Comparison of ENCODE assay signal across 8 cellular contexts in the genomic region with DNA sequence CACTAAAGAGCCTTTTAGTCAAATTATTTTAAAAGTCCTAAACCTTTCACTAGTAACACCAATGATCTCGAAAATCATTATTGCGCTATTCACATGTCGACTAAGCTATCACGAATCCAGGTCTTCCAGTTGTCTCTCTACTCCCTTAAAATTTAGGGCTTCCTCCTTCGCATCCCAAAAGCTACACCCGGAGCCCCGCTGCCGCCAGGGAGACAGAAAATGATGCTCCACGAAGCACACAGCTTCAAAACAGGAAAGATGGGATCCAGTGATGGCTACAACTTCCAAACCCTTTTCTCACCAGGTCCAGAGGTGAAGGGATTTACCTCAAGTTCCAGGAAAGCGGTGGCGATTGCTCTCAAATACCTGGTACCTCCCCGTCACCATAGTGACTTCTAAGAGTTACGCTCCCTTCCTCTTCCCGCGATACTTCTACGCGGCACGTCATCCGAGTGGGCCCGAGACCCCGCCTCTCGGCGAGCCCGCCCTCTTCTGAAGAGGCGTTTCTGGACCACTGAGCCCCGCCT. TPM values are rescaled to one million over a fixed set of nuclear protein-coding genes. Genes with fewer than 3 reads are reported as not detected.
DNase-seq lines count a peak whose midpoint lies in the region; ATAC-seq and TF ChIP-seq lines count a peak whose summit lies in the region.

A gene (minus strand): TSS at position 406 of the 527 bp plus-strand sequence. CDS start 14,625 bp downstream, outside the sequence.

- peak; percentile 84 for DNase-seq in NCI-H226
- DNase-seq in WTC11 (ENCODE audit: low spot score): peak; percentile 96
- peak; percentile 98 for DNase-seq in cardiac fibroblast (ENCODE audit: low read depth in 2 of 2)
- DNase-seq in iPS-NIHi11 (ENCODE audit: low spot score): peak; percentile 93
- DNase-seq in smooth muscle cell (lab: John Stamatoyannopoulos, UW; ENCODE audit: unreplicated experiment): peak; percentile 76

- peak within 1 kb of the TSS; percentile 86 for H3K9ac ChIP-seq in smooth muscle cell (ENCODE audit: low read depth)

- peaks cover 8% of the 10 kb centered on the region; the same call in 1 of the 2 replicates for H3K27me3 Mint-ChIP-seq in WTC11 (ENCODE audit: low read depth)

- POLR2A ChIA-PET in WTC11 (lab: Charles Lee): interaction anchor here (2.3 kb wide), 1 partner anchor 51 kb away, joined by 25 read pairs; a partner anchor contains a TSS

- peaks cover 29% of the 10 kb centered on the region for H4K20me1 ChIP-seq in smooth muscle cell (ENCODE audit: low read depth)

- CTCF ChIA-PET in WTC11 (lab: Charles Lee): interaction anchor here (1.1 kb wide), 1 partner anchor 366 kb away, joined by 3 read pairs; no protein-coding TSS in a partner anchor

- peaks cover 7% of the 10 kb centered on the region for H3K36me3 Mint-ChIP-seq in WTC11

- under 1% methylated on average over 26 of the region's 26 CpGs for WGBS in smooth muscle cell (ENCODE audit: low lambda C conversion rate)

- H3F3A ChIP-seq in smooth muscle cell (ENCODE audit: low read depth): peaks cover 7% of the 10 kb centered on the region

- peak within 1 kb of the TSS; percentile 99 for H3K27ac Mint-ChIP-seq in WTC11

- H3K36me3 ChIP-seq in ACC112 (ENCODE audit: insufficient read depth, low read length): peaks cover 10% of the 10 kb centered on the region; the same call in 1 of the 2 replicates
- no peaks in the 10 kb centered on the region for H3K36me3 ChIP-seq in smooth muscle cell (ENCODE audit: low read depth)

- no peaks in the 10 kb centered on the region for H3K27me3 ChIP-seq in ACC112 (ENCODE audit: insufficient read depth, low read length)
- H3K27me3 ChIP-seq in smooth muscle cell (ENCODE audit: low read depth): no peaks in the 10 kb centered on the region

- H3K4me1 ChIP-seq in ACC112 (ENCODE audit: control insufficient read depth, insufficient read depth, low read length, unreplicated experiment) (peaks cover 40% of the 10 kb centered on the region), smooth muscle cell (ENCODE audit: low read depth) (peaks cover 39% of the 10 kb centered on the region)

- TF ChIP-seq CTCF in WTC11 (IDR thresholded peaks at IDR 0.05) (no peak), cardiac fibroblast (IDR thresholded peaks at IDR 0.05; ENCODE audit: low read depth, low read length) (peak; percentile 17), smooth muscle cell (IDR thresholded peaks at IDR 0.05; ENCODE audit: borderline replicate concordance, insufficient read depth, poor library complexity, severe bottlenecking) (no peak)

- peaks cover 84% of the 10 kb centered on the region for H3K79me2 ChIP-seq in ACC112 (ENCODE audit: control insufficient read depth, insufficient read depth, low read length, unreplicated experiment)
- peaks cover 90% of the 10 kb centered on the region for H3K79me2 ChIP-seq in smooth muscle cell (ENCODE audit: low read depth)

- H3K9me3 ChIP-seq in smooth muscle cell (replicated peaks; ENCODE audit: low read depth): no peaks in the 10 kb centered on the region

- peak within 1 kb of the TSS; percentile 98 for H2AFZ ChIP-seq in ACC112 (ENCODE audit: low read length, unreplicated experiment)
- peak within 1 kb of the TSS; percentile 96 for H2AFZ ChIP-seq in smooth muscle cell (ENCODE audit: low read depth)

- peak within 1 kb of the TSS; percentile 99 for H3K4me3 Mint-ChIP-seq in WTC11

- H3K4me3 ChIP-seq in ACC112 (ENCODE audit: low read depth, low read length) (peak within 1 kb of the TSS; percentile 92), cardiac fibroblast (replicated peaks in 1 of 2; ENCODE audit: low read depth in 2 of 2, low read length in 2 of 2) (peak within 1 kb of the TSS; percentile 61 to 89), smooth muscle cell (peak within 1 kb of the TSS; percentile 78)

- ATAC-seq in GM18873 (IDR thresholded peaks at IDR 0.05; ENCODE audit: low FRiP score, unreplicated experiment) (peak; percentile 95), HG03175 (IDR thresholded peaks at IDR 0.05; ENCODE audit: unreplicated experiment) (peak; percentile 94), WTC11 (peak; percentile 96)

- H3K27ac ChIP-seq in ACC112 (ENCODE audit: low read depth, low read length): peak within 1 kb of the TSS; percentile 87
- H3K27ac ChIP-seq in smooth muscle cell (ENCODE audit: low read depth): peak within 1 kb of the TSS; percentile 87

- H3K4me1 Mint-ChIP-seq in WTC11: peaks cover 33% of the 10 kb centered on the region

- peak within 1 kb of the TSS; percentile 87 for H3K4me2 ChIP-seq in smooth muscle cell

- H3K9me3 Mint-ChIP-seq in WTC11: no peaks in the 10 kb centered on the region

TF ChIP-seq in WTC11, 78 proteins besides CTCF, POLR2A, EP300 and RAD21:
- TF ChIP-seq, protein P1, sequence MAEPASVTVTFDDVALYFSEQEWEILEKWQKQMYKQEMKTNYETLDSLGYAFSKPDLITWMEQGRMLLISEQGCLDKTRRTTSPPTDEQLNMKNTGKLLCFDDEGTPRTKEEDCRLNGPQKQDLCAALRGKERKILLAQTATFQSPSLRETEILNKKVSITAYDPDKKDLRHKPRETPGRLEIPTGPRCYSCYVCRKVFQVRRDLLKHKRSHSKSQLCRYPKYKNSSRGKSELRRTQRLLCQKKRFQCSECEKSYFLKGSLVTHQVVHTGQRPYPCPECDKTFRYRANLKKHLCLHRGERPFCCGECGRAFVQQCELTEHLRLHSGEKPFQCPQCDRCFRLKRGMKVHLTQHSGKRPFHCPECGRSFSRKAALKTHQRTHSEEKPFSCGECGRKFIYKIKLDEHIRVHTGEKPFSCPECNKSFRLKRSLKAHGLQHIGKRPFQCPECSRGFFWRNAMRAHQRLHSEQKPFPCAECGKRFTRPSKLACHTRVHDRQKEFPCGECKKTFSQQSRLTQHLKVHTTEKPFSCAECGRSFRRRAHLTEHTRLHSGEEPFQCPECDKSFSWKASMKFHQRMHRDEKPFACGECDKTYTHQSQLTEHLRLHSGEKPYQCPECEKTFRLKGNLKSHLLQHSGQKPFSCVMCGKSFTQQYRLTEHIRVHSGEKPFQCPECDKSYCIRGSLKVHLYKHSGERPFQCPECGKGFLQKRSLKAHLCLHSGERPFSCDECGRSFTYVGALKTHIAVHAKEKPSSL (CRISPR knock-in tag; conservative IDR thresholded peaks at IDR 0.05): no peak
- TF ChIP-seq SP1 (CRISPR knock-in tag; conservative IDR thresholded peaks at IDR 0.05) (peak; percentile 74; the same call in 1 of the 2 replicates), FOXK1 (CRISPR knock-in tag; IDR thresholded peaks at IDR 0.05) (0 out of 2 replicates have a peak, but pooled peaks have one; percentile 26)
TF ChIP-seq in WTC11: peak in this region for 2.

RNA-seq across cellular contexts. Expression of the gene that starts here (rescaled TPM):
- total RNA-seq in WTC11 (2021): 26.9 to 29.5 TPM (median 28.0 TPM) in 3 replicates
- total RNA-seq in smooth muscle cell: 43.5 and 61.5 TPM in 2 replicates
- 7.9 and 8.3 TPM in 2 replicates for polyA plus RNA-seq in smooth muscle cell

Comparison
In these comparisons a context has a peak if more than half of its experiments do, and no peak if none do; other contexts are left out.
1. Peak in every context shown above with its lines: DNase-seq, ATAC-seq, H3K4me3 ChIP-seq and H3K27ac ChIP-seq.